ENCODE assay signal across 10 cellular contexts in genomic region chr1:110555807-110556470, GRCh38. TPM values are rescaled to one million over a fixed set of nuclear protein-coding genes. Genes with fewer than 3 reads are reported as not detected.
DNase-seq lines count a peak whose midpoint lies in the region; ATAC-seq and TF ChIP-seq lines count a peak whose summit lies in the region.
"Had no signal": no experiment of that assay in that cellular context is flagged by ENCODE, and none has a peak within 500 bp of the region (broad histone marks: within the 10 kb centered on the region; RNA-seq: fewer than 3 reads in every experiment).

No MANE protein-coding gene starts in this region.

- H3K36me3 ChIP-seq in neuronal stem cell (replicated peaks in 1 of 2; ENCODE audit: control insufficient read depth in 2 of 2, insufficient read depth in 2 of 2, low read length in 2 of 2), result no peaks in the 10 kb centered on the region

- no peak for TF ChIP-seq CTCF in foreskin keratinocyte (conservative IDR thresholded peaks at IDR 0.05)

- H3K4me3 Mint-ChIP-seq in T-helper 2 cell treated with Interferon-gamma antibody and Interleukin-4, amounts not matched to agents 5 μg/mL and 100 μg/mL, for 36 hours, result no peak overlapping the region
- H3K4me3 Mint-ChIP-seq: activated B cell treated with CpG ODN at 0.5 μM for 24 hours had no signal

- no peak overlapping the region for H2BK12ac ChIP-seq in neuronal stem cell (ENCODE audit: low read length)

- H2AFZ ChIP-seq in neuronal stem cell (ENCODE audit: low read length), result peak overlapping the region; percentile 74

- no peak overlapping the region for H2BK120ac ChIP-seq in neuronal stem cell (ENCODE audit: low read depth, low read length)

- H3K27me3 Mint-ChIP-seq in T-helper 2 cell treated with Interferon-gamma antibody and Interleukin-4, amounts not matched to agents 5 μg/mL and 100 μg/mL, for 36 hours (ENCODE audit: low read depth), result peaks cover 60% of the 10 kb centered on the region

- H2AK5ac ChIP-seq in neuronal stem cell (ENCODE audit: low read depth, low read length), result peak overlapping the region; percentile 30

- no peak overlapping the region for H2BK15ac ChIP-seq in neuronal stem cell (ENCODE audit: low read length)

- H3K9ac ChIP-seq in neuronal stem cell (ENCODE audit: low read depth, low read length, poor library complexity), result peak overlapping the region; percentile 73

- H3K4me3 ChIP-seq in neuronal stem cell (ENCODE audit: low read length in 2 of 2), result peak overlapping the region in 1 of 2 donors; percentile 77

- no peak for ATAC-seq in HG02852 (IDR thresholded peaks at IDR 0.05; ENCODE audit: unreplicated experiment)
- no peak for ATAC-seq in foreskin keratinocyte

- H3K4me2 ChIP-seq in neuronal stem cell (ENCODE audit: insufficient read depth, low read length, poor library complexity, severe bottlenecking), result peak overlapping the region; percentile 89

- H3K27me3 ChIP-seq in neuronal stem cell (ENCODE audit: control insufficient read depth in 3 of 3, insufficient read depth in 3 of 3, low read depth in 1 of 3, low read length in 3 of 3) (peaks cover 0 to 62% (median 17%) of the 10 kb centered on the region in 3 experiments), foreskin keratinocyte (peaks cover 47% of the 10 kb centered on the region)

- H3K23ac ChIP-seq in neuronal stem cell (ENCODE audit: low read depth, low read length, poor library complexity), result peak overlapping the region; percentile 29

- peak overlapping the region; percentile 54 for H2BK5ac ChIP-seq in neuronal stem cell (ENCODE audit: low read length)

- WGBS in neuronal stem cell (ENCODE audit: extremely low coverage in 2 of 2, insufficient read length in 2 of 2, insufficient replicate concordance in 1 of 2), 2 donors, result no CpG with 5 or more reads among the region's 11 CpGs

- H4K8ac ChIP-seq in neuronal stem cell (ENCODE audit: low read depth, low read length), result no peak overlapping the region

- no peak overlapping the region for H3K4ac ChIP-seq in neuronal stem cell (ENCODE audit: low read length)

- peaks cover 4% of the 10 kb centered on the region for H3K79me1 ChIP-seq in neuronal stem cell (ENCODE audit: low read depth, low read length)

- DNase-seq in AG08396 (ENCODE audit: low spot score), result peak; percentile 17
- peak; percentile 67 for DNase-seq in NCI-H1092 (lab: John Stamatoyannopoulos, UW)
- peak; percentile 2 for DNase-seq in fibroblast of peridontal ligament (ENCODE audit: extremely low read depth)
- no peak for DNase-seq in neuronal stem cell (ENCODE audit: low spot score)
- DNase-seq in foreskin keratinocyte, result no peak
- DNase-seq in DMS153 treated with DMSO at 0.1 percent for 48 hours (lab: John Stamatoyannopoulos, UW; ENCODE audit: unreplicated experiment), result no peak
- DNase-seq in T-helper 2 cell treated with Interferon-gamma antibody and Interleukin-4, amounts not matched to agents 5 μg/mL and 100 μg/mL, for 36 hours (ENCODE audit: low spot score), result no peak

- no peak overlapping the region for H3K27ac ChIP-seq in neuronal stem cell (replicated peaks; ENCODE audit: low read length)
- no peak overlapping the region for H3K27ac ChIP-seq in foreskin keratinocyte

- no peaks in the 10 kb centered on the region for H3K9me3 ChIP-seq in neuronal stem cell (replicated peaks in 1 of 2; ENCODE audit: control insufficient read depth in 2 of 2, insufficient read depth in 1 of 2, low read depth in 1 of 2, low read length in 2 of 2)

- H3K4me1 Mint-ChIP-seq in T-helper 2 cell treated with Interferon-gamma antibody and Interleukin-4, amounts not matched to agents 5 μg/mL and 100 μg/mL, for 36 hours (ENCODE audit: low read depth), result no peaks in the 10 kb centered on the region

- H3K14ac ChIP-seq in neuronal stem cell (ENCODE audit: low read length), result no peak overlapping the region

- H4K91ac ChIP-seq in neuronal stem cell (ENCODE audit: low read depth, low read length, poor library complexity), result no peak overlapping the region

- H3K4me1 ChIP-seq in neuronal stem cell (ENCODE audit: control insufficient read depth in 2 of 2, insufficient read depth in 1 of 2, low read depth in 1 of 2, low read length in 2 of 2) (peaks cover 0 to 5% of the 10 kb centered on the region in 2 donors), foreskin keratinocyte (no peaks in the 10 kb centered on the region)

- H3K27ac Mint-ChIP-seq in T-helper 2 cell treated with Interferon-gamma antibody and Interleukin-4, amounts not matched to agents 5 μg/mL and 100 μg/mL, for 36 hours, result no peak overlapping the region
- H3K27ac Mint-ChIP-seq: activated B cell treated with CpG ODN at 0.5 μM for 24 hours; effector memory CD8-positive, alpha-beta T cell had no signal

- no peaks in the 10 kb centered on the region for H3K36me3 Mint-ChIP-seq in T-helper 2 cell treated with Interferon-gamma antibody and Interleukin-4, amounts not matched to agents 5 μg/mL and 100 μg/mL, for 36 hours (ENCODE audit: low read depth)

- H3K18ac ChIP-seq in neuronal stem cell (ENCODE audit: low read length), result peak overlapping the region; percentile 86

- no peaks in the 10 kb centered on the region for H3K9me3 Mint-ChIP-seq in T-helper 2 cell treated with Interferon-gamma antibody and Interleukin-4, amounts not matched to agents 5 μg/mL and 100 μg/mL, for 36 hours
- H3K9me3 Mint-ChIP-seq: activated B cell treated with CpG ODN at 0.5 μM for 24 hours; effector memory CD8-positive, alpha-beta T cell had no signal

RNA-seq across cellular contexts. Expression of gene KCNA10, which starts 37.0 kb away (rescaled TPM):
- not detected for polyA plus RNA-seq in neuronal stem cell (2013, experiment 1 of 2)
- not detected for polyA plus RNA-seq in neuronal stem cell (2013, experiment 2 of 2)
- total RNA-seq in foreskin keratinocyte, result not detected in 2 replicates
- not detected in 2 replicates for polyA plus RNA-seq in foreskin keratinocyte
- total RNA-seq: activated B cell treated with CpG ODN at 0.5 μM for 24 hours had no signal

RNA-seq across cellular contexts. Expression of gene KCNA2, which starts 50.2 kb away (rescaled TPM):
- polyA plus RNA-seq in neuronal stem cell (2013, experiment 1 of 2), result 0.22 TPM
- 0.11 TPM for polyA plus RNA-seq in neuronal stem cell (2013, experiment 2 of 2)
- not detected in 2 replicates for total RNA-seq in foreskin keratinocyte
- not detected in 2 replicates for polyA plus RNA-seq in foreskin keratinocyte

Comparison
In these comparisons a context has a peak if more than half of its experiments do, and no peak if none do; other contexts are left out.
1. DNase-seq: peak in AG08396 (single experiment), NCI-H1092 (single experiment) and fibroblast of peridontal ligament (single experiment); none in neuronal stem cell (single experiment), foreskin keratinocyte (0 of 2), DMS153 treated with DMSO at 0.1 percent for 48 hours (single experiment) and T-helper 2 cell treated with Interferon-gamma antibody and Interleukin-4, amounts not matched to agents 5 μg/mL and 100 μg/mL, for 36 hours (single experiment).